15 cellular contexts compared by ENCODE assay signal in genomic region chr2:130536654-130537053, GRCh38. TPM values are rescaled to one million over a fixed set of nuclear protein-coding genes. Genes with fewer than 3 reads are reported as not detected.
"Had no signal": no experiment of that assay in that cellular context is flagged by ENCODE, and none has a peak within 500 bp of the region (broad histone marks: within the 10 kb centered on the region; RNA-seq: fewer than 3 reads in every experiment).

No MANE protein-coding gene starts in this region.

RNA-seq across cellular contexts. Expression of gene CFC1B, which starts 15.6 kb away (rescaled TPM):
- total RNA-seq: activated B cell treated with CpG ODN at 0.5 μM for 24 hours; activated CD4-positive, alpha-beta memory T cell treated with anti-CD3 and anti-CD28 coated beads for 36 hours; activated CD4-positive, alpha-beta memory T cell treated with anti-CD3 and anti-CD28 coated beads, Interleukin-2, amount 10 ng/mL, durations not matched to agents 7 days and 5 days; activated CD4-positive, alpha-beta T cell treated with anti-CD3 and anti-CD28 coated beads for 36 hours; activated CD4-positive, alpha-beta T cell treated with anti-CD3 and anti-CD28 coated beads, Interleukin-2, amount 10 ng/mL, durations not matched to agents 24 days and 14 days; activated CD4-positive, alpha-beta T cell treated with anti-CD3 and anti-CD28 coated beads, Interleukin-2, amount 10 ng/mL, durations not matched to agents 7 days and 5 days; activated CD8-positive, alpha-beta memory T cell treated with anti-CD3 and anti-CD28 coated beads for 36 hours; activated CD8-positive, alpha-beta memory T cell treated with anti-CD3 and anti-CD28 coated beads, Interleukin-2, amount 10 ng/mL, durations not matched to agents 7 days and 5 days; activated CD8-positive, alpha-beta T cell treated with anti-CD3 and anti-CD28 coated beads for 36 hours; activated CD8-positive, alpha-beta T cell treated with anti-CD3 and anti-CD28 coated beads, Interleukin-2, amount 10 ng/mL, durations not matched to agents 7 days and 5 days; T-cell; T-helper 1 cell treated with Interleukin-12 subunit alpha and Interleukin-12 subunit beta and Interleukin-4 antibody, amounts not matched to agents 30 ng/mL and 1 ng/mL, for 36 hours; T-helper 17 cell; T-helper 2 cell treated with Interferon-gamma antibody and Interleukin-4, amounts not matched to agents 100 ng/mL and 5 ng/mL, for 36 hours; WTC11 had no signal

RNA-seq across cellular contexts. Expression of gene POTEI, which starts 27.5 kb away (rescaled TPM):
- total RNA-seq: activated B cell treated with CpG ODN at 0.5 μM for 24 hours; activated CD4-positive, alpha-beta memory T cell treated with anti-CD3 and anti-CD28 coated beads for 36 hours; activated CD4-positive, alpha-beta memory T cell treated with anti-CD3 and anti-CD28 coated beads, Interleukin-2, amount 10 ng/mL, durations not matched to agents 7 days and 5 days; activated CD4-positive, alpha-beta T cell treated with anti-CD3 and anti-CD28 coated beads for 36 hours; activated CD4-positive, alpha-beta T cell treated with anti-CD3 and anti-CD28 coated beads, Interleukin-2, amount 10 ng/mL, durations not matched to agents 24 days and 14 days; activated CD4-positive, alpha-beta T cell treated with anti-CD3 and anti-CD28 coated beads, Interleukin-2, amount 10 ng/mL, durations not matched to agents 7 days and 5 days; activated CD8-positive, alpha-beta memory T cell treated with anti-CD3 and anti-CD28 coated beads for 36 hours; activated CD8-positive, alpha-beta memory T cell treated with anti-CD3 and anti-CD28 coated beads, Interleukin-2, amount 10 ng/mL, durations not matched to agents 7 days and 5 days; activated CD8-positive, alpha-beta T cell treated with anti-CD3 and anti-CD28 coated beads for 36 hours; activated CD8-positive, alpha-beta T cell treated with anti-CD3 and anti-CD28 coated beads, Interleukin-2, amount 10 ng/mL, durations not matched to agents 7 days and 5 days; T-cell; T-helper 1 cell treated with Interleukin-12 subunit alpha and Interleukin-12 subunit beta and Interleukin-4 antibody, amounts not matched to agents 30 ng/mL and 1 ng/mL, for 36 hours; T-helper 17 cell; T-helper 2 cell treated with Interferon-gamma antibody and Interleukin-4, amounts not matched to agents 100 ng/mL and 5 ng/mL, for 36 hours had no signal
